In genomic region chr18:3932285-3932684, GRCh38 we compare ENCODE assay signal across 24 cellular contexts.
DNase-seq lines count a peak whose midpoint lies in the region; ATAC-seq and TF ChIP-seq lines count a peak whose summit lies in the region.
"Had no signal": no experiment of that assay in that cellular context is flagged by ENCODE, and none has a peak within 500 bp of the region (broad histone marks: within the 10 kb centered on the region; RNA-seq: fewer than 3 reads in every experiment).

No MANE protein-coding gene starts in this region.

- H3K27ac ChIP-seq in angular gyrus (ENCODE audit: low read depth, low read length), result peak overlapping the region; percentile 42
- H3K27ac ChIP-seq: BLaER1, SJSA1 had no signal

- H3K4me3 Mint-ChIP-seq in osteocyte (ENCODE audit: unreplicated experiment), result no peak overlapping the region
- H3K4me3 Mint-ChIP-seq: CD4-positive, CD25-positive, alpha-beta regulatory T cell had no signal

- DNase-seq in Ammon's horn (ENCODE audit: low spot score), result peak; percentile 58
- peak; percentile 60 for DNase-seq in NCI-H226
- peak; percentile 53 for DNase-seq in occipital lobe (lab: John Stamatoyannopoulos, UW)
- no peak for DNase-seq in stimulated activated CD4-positive, alpha-beta T cell treated with anti-CD3 and anti-CD28 coated beads, Interleukin-4, amount 100 ng/mL, for 24 hours
- DNase-seq in osteocyte (ENCODE audit: extremely low spot score, unreplicated experiment), result no peak
- DNase-seq: CD4-positive, CD25-positive, alpha-beta regulatory T cell; COR-L47; DMS79 treated with DMSO at 0.1 percent for 48 hours; Kasumi-1; NCI-H1092 treated with DMSO at 0.1 percent for 48 hours; NCI-H1436; NCI-H187; NCI-H2081 treated with DMSO at 0.1 percent for 48 hours; NCI-H510A; NCI-H748 treated with DMSO at 0.1 percent for 48 hours; NK-92 treated with Interleukin-12 subunit alpha and Interleukin-12 subunit beta, amount 100 ng/mL, for 24 hours; Right ventricle myocardium superior; RPMI8226 had no signal

- no peaks in the 10 kb centered on the region for H3K9me3 Mint-ChIP-seq in osteocyte (ENCODE audit: unreplicated experiment)

- no peak for TF ChIP-seq CTCF in osteocyte (IDR thresholded peaks at IDR 0.05)

- peaks cover 16% of the 10 kb centered on the region for H3K4me1 Mint-ChIP-seq in osteocyte (ENCODE audit: unreplicated experiment)
- H3K4me1 Mint-ChIP-seq: CD4-positive, CD25-positive, alpha-beta regulatory T cell had no signal

- H3K27me3 Mint-ChIP-seq in osteocyte (ENCODE audit: unreplicated experiment), result no peaks in the 10 kb centered on the region
- H3K27me3 Mint-ChIP-seq: CD4-positive, CD25-positive, alpha-beta regulatory T cell had no signal

- no peak overlapping the region for H3K27ac Mint-ChIP-seq in osteocyte (ENCODE audit: unreplicated experiment)
- H3K27ac Mint-ChIP-seq: CD4-positive, CD25-positive, alpha-beta regulatory T cell had no signal

- no peak for ATAC-seq in HG03139 (IDR thresholded peaks at IDR 0.05; ENCODE audit: unreplicated experiment)
- ATAC-seq in HG03460 (IDR thresholded peaks at IDR 0.05; ENCODE audit: unreplicated experiment), result no peak
- ATAC-seq: K562 had no signal

- H3K36me3 Mint-ChIP-seq in osteocyte (ENCODE audit: unreplicated experiment), result no peaks in the 10 kb centered on the region
- H3K36me3 Mint-ChIP-seq: CD4-positive, CD25-positive, alpha-beta regulatory T cell had no signal

Comparison
In these comparisons a context has a peak if more than half of its experiments do, and no peak if none do; other contexts are left out.
1. DNase-seq: peak in Ammon's horn (single experiment), NCI-H226 (single experiment) and occipital lobe (single experiment); none in stimulated activated CD4-positive, alpha-beta T cell treated with anti-CD3 and anti-CD28 coated beads, Interleukin-4, amount 100 ng/mL, for 24 hours (single experiment) and osteocyte (single experiment).